Comparison of ENCODE assay signal across 7 cellular contexts in the genomic region with DNA sequence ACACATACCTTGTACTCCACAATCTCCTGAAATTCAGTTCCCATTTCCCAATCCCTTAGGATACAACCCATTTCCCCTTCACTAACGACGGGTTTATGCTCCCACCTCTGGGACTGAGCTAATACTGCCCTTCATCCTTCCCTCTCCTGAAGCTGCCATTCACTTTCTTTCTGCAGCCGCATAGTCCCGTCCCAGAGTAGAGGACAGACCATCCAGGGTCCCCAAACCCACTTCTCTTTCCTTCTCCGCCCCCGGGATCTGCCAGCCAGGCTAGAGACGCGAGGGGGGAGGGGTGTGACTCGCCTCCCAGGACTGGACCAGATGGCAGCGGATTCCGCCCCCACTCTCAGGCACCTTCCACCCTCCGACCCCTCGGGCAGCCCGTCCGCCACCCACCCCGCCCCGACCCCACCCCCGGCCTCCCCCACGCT. TPM values are rescaled to one million over a fixed set of nuclear protein-coding genes. Genes with fewer than 3 reads are reported as not detected.
DNase-seq lines count a peak whose midpoint lies in the region; ATAC-seq and TF ChIP-seq lines count a peak whose summit lies in the region.

No MANE protein-coding gene starts in this region.

- peaks cover 0 to 6% (median 0%) of the 10 kb centered on the region in 3 donors for H3K36me3 ChIP-seq in Peyer's patch
- no peaks in the 10 kb centered on the region for H3K36me3 ChIP-seq in prostate gland

- H3K4me3 ChIP-seq in Peyer's patch (peak overlapping the region; percentile 73 to 98 (median 91)), prostate gland (peak overlapping the region; percentile 93 to 98)

- H3K36me3 Mint-ChIP-seq in activated naive CD8-positive, alpha-beta T cell treated with anti-CD3 and anti-CD28 coated beads for 36 hours: peaks cover 7% of the 10 kb centered on the region

- H3K27ac ChIP-seq in Peyer's patch (peak overlapping the region; percentile 74 to 84 (median 78)), prostate gland (peak overlapping the region; percentile 83 to 84)

- peaks cover 33% of the 10 kb centered on the region for H3K4me1 Mint-ChIP-seq in activated naive CD8-positive, alpha-beta T cell treated with anti-CD3 and anti-CD28 coated beads for 36 hours

- intact Hi-C loops in left ventricle myocardium superior (cut with micrococcal nuclease) (no loop called here), prostate gland (cut with DNase I) (no loop called here)

- no peak for TF ChIP-seq POLR2A in Peyer's patch (IDR thresholded peaks at IDR 0.05)
- no peak for TF ChIP-seq POLR2A in prostate gland (IDR thresholded peaks at IDR 0.05)

- WGBS in prostate gland: under 1% methylated on average over 19 of the region's 19 CpGs

- H3K4me3 Mint-ChIP-seq in activated naive CD8-positive, alpha-beta T cell treated with anti-CD3 and anti-CD28 coated beads for 36 hours: peak overlapping the region; percentile 90

- ATAC-seq in GM18511 (IDR thresholded peaks at IDR 0.05; ENCODE audit: unreplicated experiment) (peak; percentile 34), HG03045 (IDR thresholded peaks at IDR 0.05; ENCODE audit: unreplicated experiment) (peak; percentile 36), left ventricle myocardium superior (peak; percentile 78)

- H3K27me3 Mint-ChIP-seq in activated naive CD8-positive, alpha-beta T cell treated with anti-CD3 and anti-CD28 coated beads for 36 hours: no peaks in the 10 kb centered on the region

- H3K27ac Mint-ChIP-seq in activated naive CD8-positive, alpha-beta T cell treated with anti-CD3 and anti-CD28 coated beads for 36 hours: peak overlapping the region; percentile 84

- H3K9me3 ChIP-seq in Peyer's patch (no peaks in the 10 kb centered on the region), prostate gland (no peaks in the 10 kb centered on the region)

- no peaks in the 10 kb centered on the region for H3K9me3 Mint-ChIP-seq in activated naive CD8-positive, alpha-beta T cell treated with anti-CD3 and anti-CD28 coated beads for 36 hours

- peak; percentile 62 to 70 (median 66) for DNase-seq in Peyer's patch
- peak; percentile 50 for DNase-seq in activated naive CD8-positive, alpha-beta T cell treated with anti-CD3 and anti-CD28 coated beads for 36 hours
- peak; percentile 64 for DNase-seq in left ventricle myocardium superior
- DNase-seq in prostate gland (ENCODE audit: low spot score): peak; percentile 26
- no peak for DNase-seq in GM20000 (ENCODE audit: low spot score)

- TF ChIP-seq CTCF in Peyer's patch (IDR thresholded peaks at IDR 0.05) (no peak), prostate gland (IDR thresholded peaks at IDR 0.05) (no peak), GM20000 (IDR thresholded peaks at IDR 0.05; ENCODE audit: extremely low read depth, missing control alignments) (no peak)

- no peaks in the 10 kb centered on the region for H3K27me3 ChIP-seq in Peyer's patch
- H3K27me3 ChIP-seq in prostate gland (replicated peaks; ENCODE audit: insufficient read depth): no peaks in the 10 kb centered on the region

- H3K4me1 ChIP-seq in Peyer's patch (peaks cover 0 to 19% (median 0%) of the 10 kb centered on the region in 4 donors), prostate gland (replicated peaks) (peaks cover 2% of the 10 kb centered on the region)

RNA-seq across cellular contexts. Expression of gene ABL2, which starts 0.7 kb away (rescaled TPM):
- total RNA-seq in Peyer's patch (10 to 100 TPM in 3 of 4 donors, 1 to 10 TPM in 1; 9.6 to 25.6 (median 12.1) TPM), left ventricle myocardium superior (8.4 TPM), prostate gland (10 to 100 TPM; 12.1 to 18.4 TPM)
- 1 to 10 TPM; 8.5 to 9.3 TPM for total RNA-seq in activated naive CD8-positive, alpha-beta T cell treated with anti-CD3 and anti-CD28 coated beads for 36 hours
